In genomic region chr17:21719511-21720226, GRCh38 we compare ENCODE assay signal across 4 cellular contexts. TPM values are rescaled to one million over a fixed set of nuclear protein-coding genes. Genes with fewer than 3 reads are reported as not detected.
"Had no signal": no experiment of that assay in that cellular context is flagged by ENCODE, and none has a peak within 500 bp of the region (broad histone marks: within the 10 kb centered on the region; RNA-seq: fewer than 3 reads in every experiment).

No MANE protein-coding gene starts in this region.

RNA-seq across cellular contexts. Expression of gene KCNJ18, which starts 27.3 kb away (rescaled TPM):
- total RNA-seq: LHCN-M2, M059J, MCF 10A, NCI-H460 had no signal
